ENCODE assay signal across 21 cellular contexts in genomic region chr10:65419629-65420028, GRCh38.
DNase-seq lines count a peak whose midpoint lies in the region; ATAC-seq, FAIRE-seq and TF ChIP-seq lines count a peak whose summit lies in the region.
"Had no signal": no experiment of that assay in that cellular context is flagged by ENCODE, and none has a peak within 500 bp of the region (broad histone marks: within the 10 kb centered on the region; RNA-seq: fewer than 3 reads in every experiment).

No MANE protein-coding gene starts in this region.

- no peak for TF ChIP-seq CTCF in PC-3 (conservative IDR thresholded peaks at IDR 0.05; ENCODE audit: low read depth, low read length)

- no peaks in the 10 kb centered on the region for H3F3A ChIP-seq in PC-3 (ENCODE audit: low read length, unreplicated experiment)

- peak overlapping the region; percentile 60 for H3K4me2 ChIP-seq in PC-3 (ENCODE audit: low read length)
- H3K4me2 ChIP-seq: BLaER1 had no signal

- H3K27ac ChIP-seq in PC-3 (ENCODE audit: low read length): peak overlapping the region; percentile 60
- no peak overlapping the region for H3K27ac ChIP-seq in small intestine (ENCODE audit: low read depth in 1 of 2, low read length in 1 of 2)
- H3K27ac ChIP-seq: BLaER1, GM23248, RWPE1 had no signal

- H3K36me3 ChIP-seq in PC-3 (ENCODE audit: low read depth, low read length) (no peaks in the 10 kb centered on the region), small intestine (ENCODE audit: control insufficient read depth in 2 of 2, insufficient read depth in 2 of 2, low read length in 2 of 2) (no peaks in the 10 kb centered on the region)
- H3K36me3 ChIP-seq: BLaER1 had no signal

- H3K4me3 Mint-ChIP-seq in effector memory CD8-positive, alpha-beta T cell: no peak overlapping the region
- H3K4me3 Mint-ChIP-seq: CD4-positive, alpha-beta memory T cell had no signal

- no peaks in the 10 kb centered on the region for H3K9me2 ChIP-seq in PC-3 (replicated peaks; ENCODE audit: low read length)

- peak overlapping the region; percentile 3; the same call in 1 of the 2 replicates for H3K9ac ChIP-seq in PC-3 (ENCODE audit: low read length)
- H3K9ac ChIP-seq: BLaER1, GM23248 had no signal

- DNase-seq in A172 (ENCODE audit: low spot score): peak; percentile 20
- peak; percentile 92 for DNase-seq in PC-3
- peak; percentile 0 for DNase-seq in dermis blood vessel endothelial cell
- DNase-seq in myocyte (ENCODE audit: low read depth): peak; percentile 47
- no peak for DNase-seq in effector memory CD8-positive, alpha-beta T cell
- DNase-seq in Ammon's horn (ENCODE audit: low spot score): no peak
- DNase-seq in small intestine: no peak
- DNase-seq: CD4-positive, alpha-beta memory T cell; DMS153; EL; GM23248; HCEC 1CT; NCI-H1694 treated with DMSO at 0.1 percent for 48 hours; NCI-H748 treated with DMSO at 0.1 percent for 48 hours had no signal

- H4K20me1 ChIP-seq in PC-3 (ENCODE audit: low read length): no peaks in the 10 kb centered on the region
- H4K20me1 ChIP-seq: BLaER1 had no signal

- peaks cover 15% of the 10 kb centered on the region for H3K4me1 ChIP-seq in PC-3 (ENCODE audit: insufficient read depth, low read length)
- no peaks in the 10 kb centered on the region for H3K4me1 ChIP-seq in small intestine (ENCODE audit: control insufficient read depth in 2 of 2, insufficient read depth in 1 of 2, low read depth in 1 of 2, low read length in 1 of 2)
- H3K4me1 ChIP-seq: BLaER1 had no signal

- H3K9me3 ChIP-seq in PC-3 (ENCODE audit: low read length) (no peaks in the 10 kb centered on the region), small intestine (ENCODE audit: control insufficient read depth, low read depth) (no peaks in the 10 kb centered on the region)
- H3K9me3 ChIP-seq: BLaER1 had no signal

- ATAC-seq in PC-3 (peak; percentile 98), GM18868 (IDR thresholded peaks at IDR 0.05; ENCODE audit: unreplicated experiment) (no peak)
- no peak for ATAC-seq in effector memory CD8-positive, alpha-beta T cell (replicated peaks)
- ATAC-seq: GM12878, K562 had no signal

- H3K79me2 ChIP-seq in PC-3 (ENCODE audit: low read length): no peaks in the 10 kb centered on the region

- 9 to 60% (median 23%) methylated on average over 2 of the region's 2 CpGs for WGBS in small intestine, 3 donors

- H3K27me3 ChIP-seq in PC-3 (ENCODE audit: low read length): no peaks in the 10 kb centered on the region
- H3K27me3 ChIP-seq in small intestine (ENCODE audit: control insufficient read depth in 2 of 2, insufficient read depth in 2 of 2, low read length in 2 of 2): no peaks in the 10 kb centered on the region
- H3K27me3 ChIP-seq: BLaER1 had no signal

- intact Hi-C loops in PC-3 (cut with micrococcal nuclease): loop anchor here (1.0 kb wide), 1 partner anchor 24 kb away; no protein-coding TSS in a partner anchor

- no peaks in the 10 kb centered on the region for H3K4me1 Mint-ChIP-seq in effector memory CD8-positive, alpha-beta T cell (ENCODE audit: low read depth in 2 of 2)
- H3K4me1 Mint-ChIP-seq: CD4-positive, alpha-beta memory T cell had no signal

- POLR2A ChIA-PET in PC-3 (lab: Charles Lee; ENCODE audit: unreplicated experiment): interaction anchor here (0.6 kb wide), 1 partner anchor 16 kb away, joined by 9 read pairs; no protein-coding TSS in a partner anchor

- no peaks in the 10 kb centered on the region for H3K36me3 Mint-ChIP-seq in effector memory CD8-positive, alpha-beta T cell (ENCODE audit: insufficient read depth)
- H3K36me3 Mint-ChIP-seq: CD4-positive, alpha-beta memory T cell had no signal

- CTCF ChIA-PET in PC-3 (lab: Charles Lee): no interaction called here

- no peak for FAIRE-seq in small intestine (lab: Jason Lieb, UNC)
- FAIRE-seq: A204.1, GM12878, GM19239, K562 had no signal

- no peaks in the 10 kb centered on the region for H3K27me3 Mint-ChIP-seq in effector memory CD8-positive, alpha-beta T cell
- H3K27me3 Mint-ChIP-seq: CD4-positive, alpha-beta memory T cell had no signal

- H3K4me3 ChIP-seq in PC-3 (ENCODE audit: low read length) (no peak overlapping the region), small intestine (ENCODE audit: low read depth in 1 of 2, low read length in 2 of 2) (no peak overlapping the region)
- H3K4me3 ChIP-seq: BLaER1, GM12878, GM23248, K562 had no signal

- peaks cover 0 to 18% of the 10 kb centered on the region in 2 donors for H3K9me3 Mint-ChIP-seq in effector memory CD8-positive, alpha-beta T cell

- no peak overlapping the region for H3K27ac Mint-ChIP-seq in effector memory CD8-positive, alpha-beta T cell
- H3K27ac Mint-ChIP-seq: CD4-positive, alpha-beta memory T cell had no signal

- 0 out of 2 replicates have a peak overlapping the region, but pooled peaks have one; percentile 0 for H2AFZ ChIP-seq in PC-3 (ENCODE audit: low read length)
- H2AFZ ChIP-seq: GM23248 had no signal

- no TSS peak for BruUV-seq in PC-3 (replicated peaks; lab: Mats Ljungman, UMichigan)

Comparison
In these comparisons a context has a peak if more than half of its experiments do, and no peak if none do; other contexts are left out.
1. DNase-seq: peak in A172 (single experiment), PC-3 (single experiment), dermis blood vessel endothelial cell (single experiment) and myocyte (single experiment); none in effector memory CD8-positive, alpha-beta T cell (0 of 3), Ammon's horn (single experiment) and small intestine (single experiment).